15 cellular contexts compared by ENCODE assay signal in genomic region chr10:34689053-34689452, GRCh38.
A peak's percentile ranks its signal among the peaks of the same experiment; 100 is the strongest.
DNase-seq lines count a peak whose midpoint lies in the region; ATAC-seq, FAIRE-seq and TF ChIP-seq lines count a peak whose summit lies in the region.
"Had no signal": no experiment of that assay in that cellular context is flagged by ENCODE, and none has a peak within 500 bp of the region (broad histone marks: within the 10 kb centered on the region; RNA-seq: fewer than 3 reads in every experiment).

No MANE protein-coding gene starts in this region.

- BruUV-seq in HepG2 (replicated peaks; lab: Mats Ljungman, UMichigan) = no TSS peak

- in situ Hi-C loops in HepG2 (cut with HindIII; ENCODE audit: extremely low pct_ligation_motif_present, low pct_unique_long_range_greater_than_20kb) = loop anchor here (10.0 kb wide), 1 partner anchor 286 kb away; no protein-coding TSS in a partner anchor
- in situ Hi-C loops in astrocyte of the spinal cord (cut with HindIII; ENCODE audit: low sequenced_read_pairs) = no loop called here

- TF ChIP-seq CTCF in liver (IDR thresholded peaks at IDR 0.05; ENCODE audit: low read depth, low read length, missing input control) (no peak), HepG2 (CRISPR knock-in tag; IDR thresholded peaks at IDR 0.05) (no peak), astrocyte of the spinal cord (IDR thresholded peaks at IDR 0.05; ENCODE audit: low read depth, low read length) (no peak), esophagus squamous epithelium (IDR thresholded peaks at IDR 0.05) (no peak)

- H3K27me3 ChIP-seq in liver (ENCODE audit: control insufficient read depth in 4 of 4, insufficient read depth in 4 of 4, low read length in 3 of 4) = no peaks in the 10 kb centered on the region
- no peaks in the 10 kb centered on the region for H3K27me3 ChIP-seq in HepG2 (ENCODE audit: control insufficient read depth in 1 of 2, insufficient read depth in 2 of 2, low read length in 2 of 2)
- no peaks in the 10 kb centered on the region for H3K27me3 ChIP-seq in right cardiac atrium (ENCODE audit: control insufficient read depth, insufficient read depth)
- no peaks in the 10 kb centered on the region for H3K27me3 ChIP-seq in esophagus squamous epithelium
- H3K27me3 ChIP-seq: BE2C had no signal

- POLR2A ChIA-PET in HepG2 (lab: Yijun Ruan, JAX) = interaction anchor here (0.6 kb wide), 1 partner anchor 48 kb away, joined by 3 read pairs; no protein-coding TSS in a partner anchor

- ATAC-seq in HepG2 (no peak), right cardiac atrium (peak; percentile 69 to 78), HG03354 (IDR thresholded peaks at IDR 0.05; ENCODE audit: poor library complexity, severe bottlenecking, unreplicated experiment) (no peak), HG03442 (IDR thresholded peaks at IDR 0.05; ENCODE audit: unreplicated experiment) (no peak)
- ATAC-seq: activated T-helper 17 cell treated with anti-CD3 and anti-CD28 coated beads, Interleukin-2, amount 50 U/mL, for 72 hours; stimulated activated effector memory CD8-positive, alpha-beta T cell treated with anti-CD3 and anti-CD28 coated beads, Interleukin-12 subunit alpha, Interleukin-12 subunit beta, amount 100 ng/mL, for 72 hours had no signal

- DNase-seq in HepG2 (ENCODE audit: low spot score) = no peak
- DNase-seq in astrocyte of the spinal cord (ENCODE audit: low read depth, low spot score) = peak; percentile 61
- DNase-seq in right cardiac atrium = peak in 2 of 3 donors; percentile 31 to 66
- no peak for DNase-seq in HuH-7 (ENCODE audit: low spot score)
- DNase-seq in esophagus squamous epithelium (lab: John Stamatoyannopoulos, UW) = no peak
- DNase-seq: aorta, BE2C, MM.1S, NCI-H510A treated with DMSO at 0.1 percent for 48 hours had no signal

- TF ChIP-seq RAD21 in liver (IDR thresholded peaks at IDR 0.05) (no peak), HepG2 (CRISPR knock-in tag; IDR thresholded peaks at IDR 0.05) (no peak)

- TF ChIP-seq POLR2A in HepG2 (IDR thresholded peaks at IDR 0.05; ENCODE audit: insufficient read depth in 1 of 2, low read depth in 2 of 2, low read length in 2 of 2) (no peak), esophagus squamous epithelium (IDR thresholded peaks at IDR 0.05) (no peak)

- no peaks in the 10 kb centered on the region for H3K9me3 ChIP-seq in liver (ENCODE audit: control insufficient read depth in 4 of 4, low read length in 3 of 4)
- H3K9me3 ChIP-seq in HepG2 (ENCODE audit: low read length) = no peaks in the 10 kb centered on the region
- no peaks in the 10 kb centered on the region for H3K9me3 ChIP-seq in right cardiac atrium (ENCODE audit: control insufficient read depth, low read length)
- no peaks in the 10 kb centered on the region for H3K9me3 ChIP-seq in esophagus squamous epithelium
- H3K9me3 ChIP-seq: BE2C had no signal

- H3K4me3 ChIP-seq in liver (ENCODE audit: low read depth in 1 of 3, low read length in 3 of 3) = no peak overlapping the region
- no peak overlapping the region for H3K4me3 ChIP-seq in HepG2 (replicated peaks in 1 of 3; ENCODE audit: insufficient read depth in 1 of 3, low read depth in 2 of 3, low read length in 3 of 3)
- H3K4me3 ChIP-seq in astrocyte of the spinal cord (ENCODE audit: low read depth, low read length) = no peak overlapping the region
- H3K4me3 ChIP-seq in right cardiac atrium (ENCODE audit: low read length) = no peak overlapping the region
- H3K4me3 ChIP-seq in esophagus squamous epithelium = no peak overlapping the region

- TF ChIP-seq EP300 in HepG2 (IDR thresholded peaks at IDR 0.05; ENCODE audit: low read depth in 2 of 2, low read length in 2 of 2) (no peak), HepG2 (CRISPR knock-in tag; IDR thresholded peaks at IDR 0.05; ENCODE audit: borderline replicate concordance) (no peak)

- FAIRE-seq in HepG2 (lab: Jason Lieb, UNC) = no peak

- intact Hi-C loops in HepG2 (cut with micrococcal nuclease; ENCODE audit: unreplicated experiment) (loop anchor here (10.0 kb wide), 1 partner anchor 46 kb away; no protein-coding TSS in a partner anchor), right cardiac atrium (cut with DNase I) (no loop called here), esophagus squamous epithelium (cut with DNase I) (no loop called here)

- no peak overlapping the region for H3K9ac ChIP-seq in liver (ENCODE audit: low read depth in 1 of 2, low read length in 2 of 2)
- H3K9ac ChIP-seq in HepG2 (ENCODE audit: insufficient read depth, low read depth, low read length) = no peak overlapping the region

- H3K4me1 ChIP-seq in liver (ENCODE audit: control insufficient read depth in 4 of 4, insufficient read depth in 4 of 4, low read length in 3 of 4) (peaks cover 0 to 10% (median 5%) of the 10 kb centered on the region in 4 donors), HepG2 (ENCODE audit: insufficient read depth, low read length) (no peaks in the 10 kb centered on the region), right cardiac atrium (ENCODE audit: control insufficient read depth, insufficient read depth, low read length) (peaks cover 2% of the 10 kb centered on the region), esophagus squamous epithelium (peaks cover 6 to 43% (median 11%) of the 10 kb centered on the region in 3 donors)

- H3K79me2 ChIP-seq in HepG2 (ENCODE audit: insufficient read depth, low read length) = peaks cover 40% of the 10 kb centered on the region

- no peak overlapping the region for H2AFZ ChIP-seq in HepG2 (ENCODE audit: low read length)

- peaks cover 2% of the 10 kb centered on the region for H4K20me1 ChIP-seq in HepG2 (ENCODE audit: insufficient read depth, low read length)

- H3K4me2 ChIP-seq in HepG2 (ENCODE audit: low read depth, low read length) = no peak overlapping the region

- 45% methylated on average over 8 of the region's 8 CpGs for WGBS in liver
- WGBS in HepG2 (ENCODE audit: low lambda C conversion rate) = 96% methylated on average over 8 of the region's 8 CpGs
- 39% methylated on average over 8 of the region's 8 CpGs for WGBS in right cardiac atrium
- 31 to 37% methylated on average over 8 of the region's 8 CpGs for WGBS in esophagus squamous epithelium, 2 donors

- H3K36me3 ChIP-seq in liver (ENCODE audit: control insufficient read depth in 4 of 4, insufficient read depth in 3 of 4, low read depth in 1 of 4, low read length in 3 of 4) = peaks cover 0 to 1% (median 0%) of the 10 kb centered on the region in 4 donors
- H3K36me3 ChIP-seq in HepG2 (replicated peaks in 1 of 2; ENCODE audit: control insufficient read depth in 1 of 2, insufficient read depth in 2 of 2, low read length in 2 of 2) = 0 out of 5 replicates have a peak, but pooled peaks cover 0 to 7% of the 10 kb centered on the region in 2 experiments
- peaks cover 0 to 15% (median 0%) of the 10 kb centered on the region in 3 donors for H3K36me3 ChIP-seq in esophagus squamous epithelium
- H3K36me3 ChIP-seq: BE2C had no signal

- H3K27ac ChIP-seq in liver (ENCODE audit: low read depth in 1 of 2, low read length in 2 of 2) (peak overlapping the region in 1 of 2 donors; percentile 28), HepG2 (ENCODE audit: extremely low read length, insufficient read depth, low read length) (no peak overlapping the region), right cardiac atrium (ENCODE audit: low read length) (no peak overlapping the region), esophagus squamous epithelium (peak overlapping the region in 1 of 4 donors; percentile 1)
- H3K27ac ChIP-seq: HL-60 had no signal

- CTCF ChIA-PET in HepG2 (lab: Yijun Ruan, JAX; ENCODE audit: low intra/inter-chr PET ratio, low total read pairs) = no interaction called here

TF ChIP-seq in liver, 16 proteins besides CTCF, POLR2A, EP300 and RAD21:
- TF ChIP-seq ATF3 (IDR thresholded peaks at IDR 0.05) (no peak), NR2F2 (IDR thresholded peaks at IDR 0.05) (peak; percentile 17)

TF ChIP-seq in HepG2, 621 proteins besides CTCF, POLR2A, EP300 and RAD21:
- TF ChIP-seq HNRNPH1 (optimal IDR thresholded peaks at IDR 0.05; ENCODE audit: low read depth, low read length) (no peak), ZNF530 (CRISPR knock-in tag; IDR thresholded peaks at IDR 0.05; ENCODE audit: low read depth) (no peak), BRD4 (CRISPR knock-in tag; IDR thresholded peaks at IDR 0.05) (no peak), ZNF543 (CRISPR knock-in tag; IDR thresholded peaks at IDR 0.05) (no peak), TBX3 (IDR thresholded peaks at IDR 0.05; ENCODE audit: borderline replicate concordance) (no peak), ZBTB8A (CRISPR knock-in tag; IDR thresholded peaks at IDR 0.05; ENCODE audit: borderline replicate concordance, low read depth) (no peak)
- TF ChIP-seq, protein P1, sequence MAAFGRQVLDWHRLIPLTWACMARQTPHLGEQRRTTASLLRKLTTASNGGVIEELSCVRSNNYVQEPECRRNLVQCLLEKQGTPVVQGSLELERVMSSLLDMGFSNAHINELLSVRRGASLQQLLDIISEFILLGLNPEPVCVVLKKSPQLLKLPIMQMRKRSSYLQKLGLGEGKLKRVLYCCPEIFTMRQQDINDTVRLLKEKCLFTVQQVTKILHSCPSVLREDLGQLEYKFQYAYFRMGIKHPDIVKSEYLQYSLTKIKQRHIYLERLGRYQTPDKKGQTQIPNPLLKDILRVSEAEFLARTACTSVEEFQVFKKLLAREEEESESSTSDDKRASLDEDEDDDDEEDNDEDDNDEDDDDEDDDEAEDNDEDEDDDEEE (CRISPR knock-in tag; IDR thresholded peaks at IDR 0.05) = no peak

Comparison
In these comparisons a context has a peak if more than half of its experiments do, and no peak if none do; other contexts are left out.
1. ATAC-seq: peak in right cardiac atrium (2 of 2); none in HepG2 (single experiment), HG03354 (single experiment) and HG03442 (single experiment).
2. DNase-seq: peak in astrocyte of the spinal cord (single experiment) and right cardiac atrium (2 of 3); none in HepG2 (single experiment), HuH-7 (single experiment) and esophagus squamous epithelium (single experiment).